Comparison of ENCODE assay signal across 18 cellular contexts in genomic region chr7:73447121-73447520, GRCh38. TPM values are rescaled to one million over a fixed set of nuclear protein-coding genes. Genes with fewer than 3 reads are reported as not detected.
DNase-seq lines count a peak whose midpoint lies in the region; ATAC-seq lines count a peak whose summit lies in the region.
"Had no signal": no experiment of that assay in that cellular context is flagged by ENCODE, and none has a peak within 500 bp of the region (broad histone marks: within the 10 kb centered on the region; RNA-seq: fewer than 3 reads in every experiment).

No MANE protein-coding gene starts in this region.

- H3K36me3 Mint-ChIP-seq in activated naive CD8-positive, alpha-beta T cell treated with anti-CD3 and anti-CD28 coated beads, Interleukin-2, amount 50 U/mL, for 24 hours (ENCODE audit: low read depth), result peaks cover 79% of the 10 kb centered on the region
- H3K36me3 Mint-ChIP-seq in activated naive CD8-positive, alpha-beta T cell treated with anti-CD3 and anti-CD28 coated beads for 36 hours, result peaks cover 45% of the 10 kb centered on the region
- peaks cover 94% of the 10 kb centered on the region for H3K36me3 Mint-ChIP-seq in activated T-helper 2 cell treated with anti-CD3 and anti-CD28 coated beads, Interferon-gamma antibody, Interleukin-2, Interleukin-4, amounts not matched to agents 10 μg/mL and 5 μg/mL and 100 μg/mL, durations not matched to agents 14 hours and 24 hours and 36 hours (ENCODE audit: low read depth)
- peaks cover 42% of the 10 kb centered on the region for H3K36me3 Mint-ChIP-seq in memory B cell

- H3K9me3 Mint-ChIP-seq in activated naive CD8-positive, alpha-beta T cell treated with anti-CD3 and anti-CD28 coated beads, Interleukin-2, amount 50 U/mL, for 24 hours, result no peaks in the 10 kb centered on the region
- H3K9me3 Mint-ChIP-seq in activated naive CD8-positive, alpha-beta T cell treated with anti-CD3 and anti-CD28 coated beads for 36 hours, result no peaks in the 10 kb centered on the region
- no peaks in the 10 kb centered on the region for H3K9me3 Mint-ChIP-seq in activated T-helper 2 cell treated with anti-CD3 and anti-CD28 coated beads, Interferon-gamma antibody, Interleukin-2, Interleukin-4, amounts not matched to agents 10 μg/mL and 5 μg/mL and 100 μg/mL, durations not matched to agents 14 hours and 24 hours and 36 hours
- no peaks in the 10 kb centered on the region for H3K9me3 Mint-ChIP-seq in memory B cell
- H3K9me3 Mint-ChIP-seq: H9, IgD-negative memory B cell had no signal

- no peak for DNase-seq in activated naive CD8-positive, alpha-beta T cell treated with anti-CD3 and anti-CD28 coated beads, Interleukin-2, amount 50 U/mL, for 24 hours
- no peak for DNase-seq in activated naive CD8-positive, alpha-beta T cell treated with anti-CD3 and anti-CD28 coated beads for 36 hours
- DNase-seq in activated T-helper 2 cell treated with anti-CD3 and anti-CD28 coated beads, Interferon-gamma antibody, Interleukin-2, Interleukin-4, amounts not matched to agents 10 μg/mL and 5 μg/mL and 100 μg/mL, durations not matched to agents 14 hours and 24 hours and 36 hours (ENCODE audit: low spot score), result no peak
- DNase-seq in memory B cell (ENCODE audit: low spot score in 2 of 2), result no peak
- DNase-seq in substantia nigra (lab: John Stamatoyannopoulos, UW), result no peak
- DNase-seq: BE2C; DMS 273 treated with DMSO at 0.1 percent for 48 hours; DMS79 treated with DMSO at 0.1 percent for 48 hours; GM23248; H9; NCI-H2171; NK-92 treated with Interleukin-12 subunit alpha and Interleukin-12 subunit beta, amount 100 ng/mL, for 24 hours; SHP77 treated with DMSO at 0.1 percent for 48 hours had no signal

- H3K27me3 Mint-ChIP-seq in activated naive CD8-positive, alpha-beta T cell treated with anti-CD3 and anti-CD28 coated beads, Interleukin-2, amount 50 U/mL, for 24 hours, result no peaks in the 10 kb centered on the region
- H3K27me3 Mint-ChIP-seq in activated naive CD8-positive, alpha-beta T cell treated with anti-CD3 and anti-CD28 coated beads for 36 hours, result no peaks in the 10 kb centered on the region
- H3K27me3 Mint-ChIP-seq in activated T-helper 2 cell treated with anti-CD3 and anti-CD28 coated beads, Interferon-gamma antibody, Interleukin-2, Interleukin-4, amounts not matched to agents 10 μg/mL and 5 μg/mL and 100 μg/mL, durations not matched to agents 14 hours and 24 hours and 36 hours (ENCODE audit: low read depth), result no peaks in the 10 kb centered on the region
- no peaks in the 10 kb centered on the region for H3K27me3 Mint-ChIP-seq in memory B cell
- H3K27me3 Mint-ChIP-seq: IgD-negative memory B cell had no signal

- peaks cover 19% of the 10 kb centered on the region for H3K4me1 Mint-ChIP-seq in activated naive CD8-positive, alpha-beta T cell treated with anti-CD3 and anti-CD28 coated beads, Interleukin-2, amount 50 U/mL, for 24 hours
- peaks cover 17% of the 10 kb centered on the region for H3K4me1 Mint-ChIP-seq in activated naive CD8-positive, alpha-beta T cell treated with anti-CD3 and anti-CD28 coated beads for 36 hours
- peaks cover 18% of the 10 kb centered on the region for H3K4me1 Mint-ChIP-seq in activated T-helper 2 cell treated with anti-CD3 and anti-CD28 coated beads, Interferon-gamma antibody, Interleukin-2, Interleukin-4, amounts not matched to agents 10 μg/mL and 5 μg/mL and 100 μg/mL, durations not matched to agents 14 hours and 24 hours and 36 hours (ENCODE audit: low read depth)
- peaks cover 2% of the 10 kb centered on the region for H3K4me1 Mint-ChIP-seq in memory B cell

- H3K27ac Mint-ChIP-seq in activated naive CD8-positive, alpha-beta T cell treated with anti-CD3 and anti-CD28 coated beads, Interleukin-2, amount 50 U/mL, for 24 hours, result peak overlapping the region; percentile 3
- no peak overlapping the region for H3K27ac Mint-ChIP-seq in activated naive CD8-positive, alpha-beta T cell treated with anti-CD3 and anti-CD28 coated beads for 36 hours
- H3K27ac Mint-ChIP-seq in activated T-helper 2 cell treated with anti-CD3 and anti-CD28 coated beads, Interferon-gamma antibody, Interleukin-2, Interleukin-4, amounts not matched to agents 10 μg/mL and 5 μg/mL and 100 μg/mL, durations not matched to agents 14 hours and 24 hours and 36 hours, result peak overlapping the region; percentile 5
- peak overlapping the region; percentile 67 for H3K27ac Mint-ChIP-seq in memory B cell

- H3K4me3 Mint-ChIP-seq in activated naive CD8-positive, alpha-beta T cell treated with anti-CD3 and anti-CD28 coated beads, Interleukin-2, amount 50 U/mL, for 24 hours, result no peak overlapping the region
- no peak overlapping the region for H3K4me3 Mint-ChIP-seq in activated naive CD8-positive, alpha-beta T cell treated with anti-CD3 and anti-CD28 coated beads for 36 hours
- no peak overlapping the region for H3K4me3 Mint-ChIP-seq in activated T-helper 2 cell treated with anti-CD3 and anti-CD28 coated beads, Interferon-gamma antibody, Interleukin-2, Interleukin-4, amounts not matched to agents 10 μg/mL and 5 μg/mL and 100 μg/mL, durations not matched to agents 14 hours and 24 hours and 36 hours (ENCODE audit: low read depth)
- no peak overlapping the region for H3K4me3 Mint-ChIP-seq in memory B cell
- H3K4me3 Mint-ChIP-seq: H9, IgD-negative memory B cell had no signal

- no peak for ATAC-seq in activated naive CD8-positive, alpha-beta T cell treated with anti-CD3 and anti-CD28 coated beads, Interleukin-2, amount 50 U/mL, for 24 hours
- no peak for ATAC-seq in memory B cell (ENCODE audit: low read depth)
- no peak for ATAC-seq in HG03108 (IDR thresholded peaks at IDR 0.05; ENCODE audit: unreplicated experiment)
- ATAC-seq in GM18858 (IDR thresholded peaks at IDR 0.05; ENCODE audit: unreplicated experiment), result no peak
- ATAC-seq in HG02970 (IDR thresholded peaks at IDR 0.05; ENCODE audit: low FRiP score, unreplicated experiment), result no peak

- peak overlapping the region; percentile 23 for H3K27ac ChIP-seq in substantia nigra (ENCODE audit: low read depth, low read length, poor library complexity, severe bottlenecking)
- H3K27ac ChIP-seq: GM23248, RWPE1 had no signal

- intact Hi-C loops in activated T-helper 2 cell treated with anti-CD3 and anti-CD28 coated beads, Interferon-gamma antibody, Interleukin-2, Interleukin-4, amounts not matched to agents 10 μg/mL and 5 μg/mL and 100 μg/mL, durations not matched to agents 14 hours and 24 hours and 36 hours (cut with micrococcal nuclease), result no loop called here

RNA-seq across cellular contexts. Expression of gene FZD9, which starts 13.5 kb away (rescaled TPM):
- total RNA-seq in activated naive CD8-positive, alpha-beta T cell treated with anti-CD3 and anti-CD28 coated beads for 36 hours, result under 1 TPM; 0.32 to 0.45 TPM
- total RNA-seq in activated T-helper 2 cell treated with anti-CD3 and anti-CD28 coated beads, Interferon-gamma antibody, Interleukin-2, Interleukin-4, amounts not matched to agents 10 μg/mL and 5 μg/mL and 100 μg/mL, durations not matched to agents 14 hours and 24 hours and 36 hours, result 0.30 and 0.51 TPM in 2 replicates
